Comparison of ENCODE assay signal across 17 cellular contexts in genomic region chr3:130743354-130743753, GRCh38. TPM values are rescaled to one million over a fixed set of nuclear protein-coding genes. Genes with fewer than 3 reads are reported as not detected.
A peak's percentile ranks its signal among the peaks of the same experiment; 100 is the strongest.
DNase-seq lines count a peak whose midpoint lies in the region; ATAC-seq and TF ChIP-seq lines count a peak whose summit lies in the region.
"Had no signal": no experiment of that assay in that cellular context is flagged by ENCODE, and none has a peak within 500 bp of the region (broad histone marks: within the 10 kb centered on the region; RNA-seq: fewer than 3 reads in every experiment).

No MANE protein-coding gene starts in this region.

- intact Hi-C loops in natural killer cell (cut with micrococcal nuclease) (no loop called here), OCI-LY7 (cut with micrococcal nuclease; ENCODE audit: unreplicated experiment) (no loop called here), lower leg skin (cut with DNase I; ENCODE audit: low total_unique reads) (no loop called here)

- H3K4me1 ChIP-seq in OCI-LY7 (ENCODE audit: insufficient read depth, low read length, poor library complexity, severe bottlenecking) (peaks cover 37% of the 10 kb centered on the region), endodermal cell (ENCODE audit: control insufficient read depth, insufficient read depth, low read length) (no peaks in the 10 kb centered on the region)

- H4K20me1 ChIP-seq in OCI-LY7 (ENCODE audit: insufficient read depth, low read length): no peaks in the 10 kb centered on the region; the same call in 1 of the 2 replicates

- H3K9ac ChIP-seq in endodermal cell (ENCODE audit: extremely low read depth, low read length, poor library complexity, severe bottlenecking): no peak overlapping the region

- peak overlapping the region; percentile 49 for H3K4me3 Mint-ChIP-seq in natural killer cell treated with Interleukin-12 subunit alpha and Interleukin-12 subunit beta and Interleukin-15 and Interleukin-18, amount 100 ng/mL, for 72 hours
- H3K4me3 Mint-ChIP-seq in natural killer cell: no peak overlapping the region
- H3K4me3 Mint-ChIP-seq in endodermal cell: no peak overlapping the region

- WGBS in endodermal cell (ENCODE audit: insufficient coverage in 1 of 2, insufficient read length in 1 of 2), 2 experiments: 88 to 95% methylated on average over 2 of the region's 2 CpGs
- WGBS in lower leg skin, 2 donors: 83 to 94% methylated on average over 2 of the region's 2 CpGs

- no peak overlapping the region for H3K27ac ChIP-seq in OCI-LY7 (ENCODE audit: low read depth, low read length, poor library complexity, severe bottlenecking)
- no peak overlapping the region for H3K27ac ChIP-seq in endodermal cell (ENCODE audit: low read depth, low read length)
- H3K27ac ChIP-seq: cardiac muscle cell, VCaP had no signal

- peak overlapping the region in 1 of 2 donors; percentile 5 for H3K27ac Mint-ChIP-seq in natural killer cell treated with Interleukin-12 subunit alpha and Interleukin-12 subunit beta and Interleukin-15 and Interleukin-18, amount 100 ng/mL, for 72 hours
- peak overlapping the region in 1 of 2 donors; percentile 37 for H3K27ac Mint-ChIP-seq in natural killer cell
- no peak overlapping the region for H3K27ac Mint-ChIP-seq in endodermal cell

- no peaks in the 10 kb centered on the region for H3K27me3 ChIP-seq in endodermal cell (ENCODE audit: control insufficient read depth, insufficient read depth, low read length, poor library complexity, severe bottlenecking)
- H3K27me3 ChIP-seq: cardiac muscle cell, MG63 had no signal

- no TSS peak for BruUV-seq in OCI-LY7 (replicated peaks; lab: Mats Ljungman, UMichigan)

- no peak for TF ChIP-seq POLR2A in lower leg skin (IDR thresholded peaks at IDR 0.05)

- CTCF ChIA-PET in OCI-LY7 (lab: Charles Lee; ENCODE audit: unreplicated experiment): no interaction called here

- peak overlapping the region; percentile 97 for H3K4me2 ChIP-seq in OCI-LY7 (ENCODE audit: low read length)

- H2AFZ ChIP-seq in OCI-LY7 (ENCODE audit: low read length): no peak overlapping the region

- H3K36me3 ChIP-seq in OCI-LY7 (ENCODE audit: insufficient read depth, low read length) (peaks cover 58% of the 10 kb centered on the region), endodermal cell (ENCODE audit: control insufficient read depth, insufficient read depth, low read length) (peaks cover 43% of the 10 kb centered on the region)

- TF ChIP-seq CTCF in natural killer cell (IDR thresholded peaks at IDR 0.05) (no peak), OCI-LY7 (conservative IDR thresholded peaks at IDR 0.05; ENCODE audit: low read length) (no peak), endodermal cell (conservative IDR thresholded peaks at IDR 0.05) (no peak), lower leg skin (IDR thresholded peaks at IDR 0.05) (no peak)

- H3K27me3 Mint-ChIP-seq in natural killer cell treated with Interleukin-12 subunit alpha and Interleukin-12 subunit beta and Interleukin-15 and Interleukin-18, amount 100 ng/mL, for 72 hours: no peaks in the 10 kb centered on the region
- H3K27me3 Mint-ChIP-seq in natural killer cell (ENCODE audit: low read depth in 2 of 2) (no peaks in the 10 kb centered on the region), endodermal cell (ENCODE audit: insufficient read depth) (no peaks in the 10 kb centered on the region)

- H3K4me3 ChIP-seq in OCI-LY7 (ENCODE audit: low read depth, low read length, poor library complexity, severe bottlenecking) (peak overlapping the region; percentile 24), endodermal cell (ENCODE audit: low read length) (peak overlapping the region; percentile 70), lower leg skin (ENCODE audit: low read depth, poor library complexity, severe bottlenecking) (no peak overlapping the region)
- H3K4me3 ChIP-seq: cardiac muscle cell, MG63 had no signal

- H3K79me2 ChIP-seq in OCI-LY7 (ENCODE audit: insufficient read depth, low read depth, low read length): peaks cover 68% of the 10 kb centered on the region

- no peaks in the 10 kb centered on the region for H3K9me2 ChIP-seq in OCI-LY7 (ENCODE audit: insufficient read depth, low read length)

- H3K9me3 Mint-ChIP-seq in natural killer cell treated with Interleukin-12 subunit alpha and Interleukin-12 subunit beta and Interleukin-15 and Interleukin-18, amount 100 ng/mL, for 72 hours: no peaks in the 10 kb centered on the region
- H3K9me3 Mint-ChIP-seq in natural killer cell (no peaks in the 10 kb centered on the region), endodermal cell (peaks cover 2% of the 10 kb centered on the region)

- DNase-seq in natural killer cell treated with Interleukin-12 subunit alpha and Interleukin-12 subunit beta and Interleukin-15 and Interleukin-18, amount 100 ng/mL, for 72 hours (ENCODE audit: low spot score): no peak
- no peak for DNase-seq in natural killer cell
- no peak for DNase-seq in OCI-LY7 (ENCODE audit: low spot score)
- no peak for DNase-seq in endodermal cell
- no peak for DNase-seq in GDM1 (lab: John Stamatoyannopoulos, UW)
- no peak for DNase-seq in lower leg skin (ENCODE audit: low spot score in 2 of 2)
- DNase-seq: activated naive CD4-positive, alpha-beta T cell treated with anti-CD3 and anti-CD28 coated beads, Interleukin-2, amount 50 U/mL, for 16 hours; AML-193; DMS79; effector memory CD4-positive, alpha-beta T cell; MG63; NCI-H2029 treated with DMSO at 0.1 percent for 48 hours; NCI-H526 treated with DMSO at 0.1 percent for 48 hours had no signal

- peaks cover 6% of the 10 kb centered on the region; the same call in 1 of the 2 replicates for H3K9me3 ChIP-seq in OCI-LY7 (ENCODE audit: low read length)
- H3K9me3 ChIP-seq in endodermal cell (ENCODE audit: control insufficient read depth, low read length): peaks cover 10% of the 10 kb centered on the region
- H3K9me3 ChIP-seq: MG63 had no signal

- peaks cover 36 to 41% of the 10 kb centered on the region in 2 donors for H3K4me1 Mint-ChIP-seq in natural killer cell treated with Interleukin-12 subunit alpha and Interleukin-12 subunit beta and Interleukin-15 and Interleukin-18, amount 100 ng/mL, for 72 hours (ENCODE audit: low read depth in 2 of 2)
- peaks cover 58 to 60% of the 10 kb centered on the region in 2 donors for H3K4me1 Mint-ChIP-seq in natural killer cell
- peaks cover 23% of the 10 kb centered on the region for H3K4me1 Mint-ChIP-seq in endodermal cell

- peaks cover 8% of the 10 kb centered on the region for H3K36me3 Mint-ChIP-seq in natural killer cell treated with Interleukin-12 subunit alpha and Interleukin-12 subunit beta and Interleukin-15 and Interleukin-18, amount 100 ng/mL, for 72 hours
- no peaks in the 10 kb centered on the region for H3K36me3 Mint-ChIP-seq in natural killer cell
- peaks cover 43% of the 10 kb centered on the region for H3K36me3 Mint-ChIP-seq in endodermal cell (ENCODE audit: low read depth)

- ATAC-seq in natural killer cell treated with Interleukin-12 subunit alpha and Interleukin-12 subunit beta and Interleukin-15 and Interleukin-18, amount 100 ng/mL, for 72 hours: no peak
- ATAC-seq in natural killer cell (no peak), GM18907 (IDR thresholded peaks at IDR 0.05; ENCODE audit: unreplicated experiment) (no peak), GM18517 (IDR thresholded peaks at IDR 0.05; ENCODE audit: unreplicated experiment) (no peak)

- POLR2A ChIA-PET in OCI-LY7 (lab: Charles Lee): interaction anchor here (0.5 to 2.0 kb wide), 4 partner anchors 11 to 491 kb away, joined by 3 to 8 read pairs (median 4); partner anchors contain the start of gene ATP2C1

RNA-seq across cellular contexts. Expression of gene PIK3R4, which starts 3.3 kb away (rescaled TPM):
- total RNA-seq in natural killer cell treated with Interleukin-12 subunit alpha and Interleukin-12 subunit beta and Interleukin-15 and Interleukin-18, amount 100 ng/mL, for 72 hours: 10 to 100 TPM; 29.0 to 30.8 TPM
- total RNA-seq in natural killer cell (10 to 100 TPM; 14.3 to 20.8 (median 17.0) TPM), OCI-LY7 (2022) (26.5 and 28.7 TPM in 2 replicates), endodermal cell (10 to 100 TPM; 40.3 to 41.2 TPM), lower leg skin (10 to 100 TPM; 33.9 to 38.4 (median 37.6) TPM)
- total RNA-seq in OCI-LY7 (2014; rRNA removed; shearing (Covaris generic)): 25.0 and 30.3 TPM in 2 replicates
- polyA plus RNA-seq in endodermal cell (2013, experiment 1 of 2): 28.8 TPM
- 32.7 TPM for polyA plus RNA-seq in endodermal cell (2013, experiment 2 of 2)
